In the genomic region with DNA sequence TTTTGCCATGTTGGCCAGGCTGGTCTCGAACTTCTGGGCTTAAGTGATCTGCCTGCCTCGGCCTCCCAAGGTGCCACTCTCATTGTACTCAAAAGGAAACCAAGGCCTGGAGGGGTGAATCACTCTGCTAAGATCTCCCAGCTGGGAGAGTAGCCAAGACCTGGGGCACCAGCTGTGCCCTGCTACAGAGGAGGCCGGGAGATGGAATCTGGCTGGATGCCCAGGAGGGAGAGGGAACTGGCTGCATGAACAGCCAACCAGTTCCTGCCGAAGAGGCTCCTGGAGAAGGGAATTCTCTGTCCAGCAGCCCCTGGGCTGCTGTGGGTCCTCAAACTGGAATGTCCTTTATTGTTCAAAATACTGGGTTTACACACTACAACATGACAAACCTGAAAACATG, we compare ENCODE assay signal across 8 cellular contexts.
A peak's percentile ranks its signal among the peaks of the same experiment; 100 is the strongest.
DNase-seq lines count a peak whose midpoint lies in the region; ATAC-seq and TF ChIP-seq lines count a peak whose summit lies in the region.

No MANE protein-coding gene starts in this region.

- H3K4me1 ChIP-seq in IMR-90 (ENCODE audit: control insufficient read depth, insufficient read depth, low read length) = peaks cover 28% of the 10 kb centered on the region

- H3K56ac ChIP-seq in IMR-90 (ENCODE audit: extremely low read depth, insufficient read depth, low read length) = no peak overlapping the region

- no peak overlapping the region for H2BK5ac ChIP-seq in IMR-90 (ENCODE audit: low read depth, low read length, poor library complexity, severe bottlenecking)

- TF ChIP-seq POLR2A in IMR-90 (IDR thresholded peaks at IDR 0.05; ENCODE audit: low read depth, low read length) = no peak

- DNase-seq in IMR-90 (peak; percentile 96), glomerular endothelial cell (ENCODE audit: extremely low read depth, low read depth, low spot score) (peak; percentile 91), sciatic nerve (ENCODE audit: low spot score) (peak; percentile 90)
- DNase-seq in stimulated activated CD4-positive, alpha-beta T cell treated with anti-CD3 and anti-CD28 coated beads, Interleukin-4, amount 100 ng/mL, for 1 hour = no peak
- no peak for DNase-seq in activated naive CD4-positive, alpha-beta T cell treated with Interleukin-2 at 50 U/mL for 16 hours

- H3K27ac ChIP-seq in 22Rv1 = peak overlapping the region; percentile 43
- H3K27ac ChIP-seq in IMR-90 (ENCODE audit: insufficient read depth, low read length) = no peak overlapping the region

- no peak overlapping the region for H4K8ac ChIP-seq in IMR-90 (ENCODE audit: low read depth in 2 of 2, low read length in 2 of 2)

- no peak overlapping the region for H3K4ac ChIP-seq in IMR-90 (ENCODE audit: low read depth, low read length)

- no peak overlapping the region for H3K4me3 ChIP-seq in IMR-90 (ENCODE audit: insufficient read depth, low read depth, low read length)

- H3K18ac ChIP-seq in IMR-90 (ENCODE audit: low read depth, low read length) = no peak overlapping the region

- no peak overlapping the region for H3K4me2 ChIP-seq in IMR-90 (ENCODE audit: low read depth, low read length)

- intact Hi-C loops in IMR-90 (cut with micrococcal nuclease) (no loop called here), sciatic nerve (cut with DNase I) (no loop called here)

- no peak overlapping the region for H3K14ac ChIP-seq in IMR-90 (replicated peaks; ENCODE audit: low read depth, low read length)

- no TSS peak for BruUV-seq in IMR-90 (replicated peaks; lab: Mats Ljungman, UMichigan)

- in situ Hi-C loops in IMR-90 (cut with MboI; ENCODE audit: low sequenced_read_pairs) = no loop called here

- WGBS in IMR-90 (ENCODE audit: extremely low coverage in 2 of 2, insufficient read length in 1 of 2), 2 experiments = no CpG with 5 or more reads among the region's 4 CpGs

- H4K91ac ChIP-seq in IMR-90 (ENCODE audit: insufficient read depth, low read depth, low read length) = no peak overlapping the region

- TF ChIP-seq RAD21 in IMR-90 (IDR thresholded peaks at IDR 0.05; ENCODE audit: low read length) = no peak

- H3K9ac ChIP-seq in IMR-90 (ENCODE audit: low read depth, low read length) = no peak overlapping the region

- H3K9me3 ChIP-seq in IMR-90 (ENCODE audit: control insufficient read depth, insufficient read depth, low read length) = 0 out of 2 replicates have a peak, but pooled peaks cover 3% of the 10 kb centered on the region

- peaks cover 26 to 72% of the 10 kb centered on the region in 2 experiments for H3K79me1 ChIP-seq in IMR-90 (ENCODE audit: low read depth in 1 of 2, low read length in 2 of 2)

- ATAC-seq in IMR-90 (ENCODE audit: low read depth) = peak; percentile 74
- ATAC-seq in SK-N-SH treated with all-trans-retinoic acid at 6 μM for 48 hours = peak; percentile 74
- ATAC-seq in sciatic nerve = peak; percentile 74
- no peak for ATAC-seq in HG03469 (IDR thresholded peaks at IDR 0.05; ENCODE audit: unreplicated experiment)

- H4K5ac ChIP-seq in IMR-90 (ENCODE audit: low read depth, low read length) = no peak overlapping the region

- TF ChIP-seq CTCF in 22Rv1 (IDR thresholded peaks at IDR 0.05) (no peak; the same call in 1 of the 2 replicates), IMR-90 (conservative IDR thresholded peaks at IDR 0.05; ENCODE audit: low read depth, low read length) (no peak)

- no peak overlapping the region for H2BK120ac ChIP-seq in IMR-90 (ENCODE audit: low read depth, low read length)

- H3K23ac ChIP-seq in IMR-90 (ENCODE audit: low read depth, low read length) = no peak overlapping the region; the same call in 1 of the 2 replicates

- H2AK9ac ChIP-seq in IMR-90 (replicated peaks; ENCODE audit: low read depth, low read length, poor library complexity) = no peak overlapping the region

- POLR2A ChIA-PET in IMR-90 (lab: Charles Lee; ENCODE audit: unreplicated experiment) = no interaction called here

- H3K36me3 ChIP-seq in IMR-90 (ENCODE audit: control insufficient read depth, insufficient read depth, low read length) = no peaks in the 10 kb centered on the region

- CTCF ChIA-PET in IMR-90 (lab: Yijun Ruan, JAX) = interaction anchor here (1.0 kb wide), 1 partner anchor 20 kb away, joined by 3 read pairs; no protein-coding TSS in a partner anchor

- H2AFZ ChIP-seq in IMR-90 (replicated peaks; ENCODE audit: low read length, poor library complexity) = no peak overlapping the region

- dilution Hi-C loops in IMR-90 (cut with HindIII; ENCODE audit: low sequenced_read_pairs, unreplicated experiment) = no loop called here

- H3K27me3 ChIP-seq in IMR-90 (ENCODE audit: control insufficient read depth, insufficient read depth, low read length) = no peaks in the 10 kb centered on the region

- H2AK5ac ChIP-seq in IMR-90 (ENCODE audit: low read depth, low read length) = no peak overlapping the region

- no peak overlapping the region for H2BK15ac ChIP-seq in IMR-90 (ENCODE audit: low read depth, low read length)

- H2BK20ac ChIP-seq in IMR-90 (ENCODE audit: low read depth, low read length) = no peak overlapping the region

- peaks cover 94% of the 10 kb centered on the region for H4K20me1 ChIP-seq in IMR-90 (ENCODE audit: insufficient read depth, low read length)

- peaks cover 27% of the 10 kb centered on the region for H3K9me1 ChIP-seq in IMR-90 (ENCODE audit: insufficient read depth, low read length)

TF ChIP-seq in IMR-90, 13 proteins besides CTCF, POLR2A, EP300 and RAD21:
- TF ChIP-seq, protein P1, sequence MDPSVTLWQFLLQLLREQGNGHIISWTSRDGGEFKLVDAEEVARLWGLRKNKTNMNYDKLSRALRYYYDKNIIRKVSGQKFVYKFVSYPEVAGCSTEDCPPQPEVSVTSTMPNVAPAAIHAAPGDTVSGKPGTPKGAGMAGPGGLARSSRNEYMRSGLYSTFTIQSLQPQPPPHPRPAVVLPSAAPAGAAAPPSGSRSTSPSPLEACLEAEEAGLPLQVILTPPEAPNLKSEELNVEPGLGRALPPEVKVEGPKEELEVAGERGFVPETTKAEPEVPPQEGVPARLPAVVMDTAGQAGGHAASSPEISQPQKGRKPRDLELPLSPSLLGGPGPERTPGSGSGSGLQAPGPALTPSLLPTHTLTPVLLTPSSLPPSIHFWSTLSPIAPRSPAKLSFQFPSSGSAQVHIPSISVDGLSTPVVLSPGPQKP (IDR thresholded peaks at IDR 0.05; ENCODE audit: borderline replicate concordance, low read depth, low read length) = no peak
- TF ChIP-seq MAZ (IDR thresholded peaks at IDR 0.05; ENCODE audit: borderline replicate concordance, low read depth, low read length) = no peak
- TF ChIP-seq NFE2L2 (IDR thresholded peaks at IDR 0.05; ENCODE audit: low read depth, low read length) = no peak
- TF ChIP-seq FOS (IDR thresholded peaks at IDR 0.05; ENCODE audit: low read depth, low read length) = peak; percentile 24; the same call in 1 of the 2 replicates
- no peak for TF ChIP-seq CEBPB (IDR thresholded peaks at IDR 0.05; ENCODE audit: low read depth, low read length)
- TF ChIP-seq RFX5 (IDR thresholded peaks at IDR 0.05; ENCODE audit: low read depth, low read length) = no peak
- no peak for TF ChIP-seq MAFK (IDR thresholded peaks at IDR 0.05; ENCODE audit: low read depth, low read length)

TF ChIP-seq in SK-N-SH treated with all-trans-retinoic acid at 6 μM for 48 hours, 23 proteins besides CTCF, POLR2A, EP300 and RAD21 (continues in another document):
- TF ChIP-seq BACH2 (CRISPR knock-in tag; IDR thresholded peaks at IDR 0.05; ENCODE audit: borderline replicate concordance) = no peak
- no peak for TF ChIP-seq TOX (CRISPR knock-in tag; IDR thresholded peaks at IDR 0.05; ENCODE audit: borderline replicate concordance)
- TF ChIP-seq, protein P2, sequence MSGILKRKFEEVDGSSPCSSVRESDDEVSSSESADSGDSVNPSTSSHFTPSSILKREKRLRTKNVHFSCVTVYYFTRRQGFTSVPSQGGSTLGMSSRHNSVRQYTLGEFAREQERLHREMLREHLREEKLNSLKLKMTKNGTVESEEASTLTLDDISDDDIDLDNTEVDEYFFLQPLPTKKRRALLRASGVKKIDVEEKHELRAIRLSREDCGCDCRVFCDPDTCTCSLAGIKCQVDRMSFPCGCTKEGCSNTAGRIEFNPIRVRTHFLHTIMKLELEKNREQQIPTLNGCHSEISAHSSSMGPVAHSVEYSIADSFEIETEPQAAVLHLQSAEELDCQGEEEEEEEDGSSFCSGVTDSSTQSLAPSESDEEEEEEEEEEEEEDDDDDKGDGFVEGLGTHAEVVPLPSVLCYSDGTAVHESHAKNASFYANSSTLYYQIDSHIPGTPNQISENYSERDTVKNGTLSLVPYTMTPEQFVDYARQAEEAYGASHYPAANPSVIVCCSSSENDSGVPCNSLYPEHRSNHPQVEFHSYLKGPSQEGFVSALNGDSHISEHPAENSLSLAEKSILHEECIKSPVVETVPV (CRISPR knock-in tag; IDR thresholded peaks at IDR 0.05) = no peak
- TF ChIP-seq, protein P3, sequence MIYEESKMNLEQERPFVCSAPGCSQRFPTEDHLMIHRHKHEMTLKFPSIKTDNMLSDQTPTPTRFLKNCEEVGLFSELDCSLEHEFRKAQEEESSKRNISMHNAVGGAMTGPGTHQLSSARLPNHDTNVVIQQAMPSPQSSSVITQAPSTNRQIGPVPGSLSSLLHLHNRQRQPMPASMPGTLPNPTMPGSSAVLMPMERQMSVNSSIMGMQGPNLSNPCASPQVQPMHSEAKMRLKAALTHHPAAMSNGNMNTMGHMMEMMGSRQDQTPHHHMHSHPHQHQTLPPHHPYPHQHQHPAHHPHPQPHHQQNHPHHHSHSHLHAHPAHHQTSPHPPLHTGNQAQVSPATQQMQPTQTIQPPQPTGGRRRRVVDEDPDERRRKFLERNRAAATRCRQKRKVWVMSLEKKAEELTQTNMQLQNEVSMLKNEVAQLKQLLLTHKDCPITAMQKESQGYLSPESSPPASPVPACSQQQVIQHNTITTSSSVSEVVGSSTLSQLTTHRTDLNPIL (CRISPR knock-in tag; IDR thresholded peaks at IDR 0.05; ENCODE audit: low read depth) = no peak
- TF ChIP-seq PPARA (CRISPR knock-in tag; IDR thresholded peaks at IDR 0.05; ENCODE audit: borderline replicate concordance) = no peak
- no peak for TF ChIP-seq GLIS3 (CRISPR knock-in tag; IDR thresholded peaks at IDR 0.05)
- TF ChIP-seq ZC3H10 (CRISPR knock-in tag; IDR thresholded peaks at IDR 0.05) = no peak
- TF ChIP-seq, protein P4, sequence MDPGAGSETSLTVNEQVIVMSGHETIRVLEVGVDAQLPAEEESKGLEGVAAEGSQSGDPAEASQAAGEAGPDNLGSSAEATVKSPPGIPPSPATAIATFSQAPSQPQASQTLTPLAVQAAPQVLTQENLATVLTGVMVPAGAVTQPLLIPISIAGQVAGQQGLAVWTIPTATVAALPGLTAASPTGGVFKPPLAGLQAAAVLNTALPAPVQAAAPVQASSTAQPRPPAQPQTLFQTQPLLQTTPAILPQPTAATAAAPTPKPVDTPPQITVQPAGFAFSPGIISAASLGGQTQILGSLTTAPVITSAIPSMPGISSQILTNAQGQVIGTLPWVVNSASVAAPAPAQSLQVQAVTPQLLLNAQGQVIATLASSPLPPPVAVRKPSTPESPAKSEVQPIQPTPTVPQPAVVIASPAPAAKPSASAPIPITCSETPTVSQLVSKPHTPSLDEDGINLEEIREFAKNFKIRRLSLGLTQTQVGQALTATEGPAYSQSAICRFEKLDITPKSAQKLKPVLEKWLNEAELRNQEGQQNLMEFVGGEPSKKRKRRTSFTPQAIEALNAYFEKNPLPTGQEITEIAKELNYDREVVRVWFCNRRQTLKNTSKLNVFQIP (CRISPR knock-in tag; IDR thresholded peaks at IDR 0.05; ENCODE audit: borderline replicate concordance, low read depth) = no peak
- TF ChIP-seq TCF4 (CRISPR knock-in tag; IDR thresholded peaks at IDR 0.05; ENCODE audit: borderline replicate concordance) = peak; percentile 71; the same call in 1 of the 2 replicates

Comparison
In these comparisons a context has a peak if more than half of its experiments do, and no peak if none do; other contexts are left out.
1. DNase-seq: peak in IMR-90 (single experiment), glomerular endothelial cell (single experiment) and sciatic nerve (single experiment); none in stimulated activated CD4-positive, alpha-beta T cell treated with anti-CD3 and anti-CD28 coated beads, Interleukin-4, amount 100 ng/mL, for 1 hour (single experiment) and activated naive CD4-positive, alpha-beta T cell treated with Interleukin-2 at 50 U/mL for 16 hours (single experiment).